28 cellular contexts compared by ENCODE assay signal in the genomic region with DNA sequence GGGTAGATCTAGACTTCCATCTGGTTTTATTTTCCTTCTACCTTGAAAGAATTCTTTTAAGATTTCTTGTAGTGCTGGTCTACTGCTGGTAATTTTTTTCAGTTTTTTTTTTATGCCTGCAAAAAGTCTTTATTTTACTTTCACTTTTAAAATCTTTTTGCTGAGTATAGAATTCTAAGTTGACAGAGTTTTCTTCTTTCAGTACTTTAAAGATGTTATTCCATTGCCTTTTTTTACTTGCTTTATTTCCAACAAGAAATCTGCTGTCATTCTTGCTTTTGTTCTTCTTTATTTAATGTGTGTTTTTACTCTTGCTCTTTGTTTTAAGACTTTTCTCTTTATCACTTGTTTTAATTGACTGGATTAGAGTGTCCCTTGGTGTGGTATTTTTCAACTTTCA.
"Had no signal": no experiment of that assay in that cellular context is flagged by ENCODE, and none has a peak within 500 bp of the region (broad histone marks: within the 10 kb centered on the region; RNA-seq: fewer than 3 reads in every experiment).

No MANE protein-coding gene starts in this region.

- FAIRE-seq: small intestine, urothelium cell line had no signal

- H3K27ac Mint-ChIP-seq: nephron; neural progenitor cell; progenitor cell of endocrine pancreas; stimulated activated effector memory CD8-positive, alpha-beta T cell treated with anti-CD3 and anti-CD28 coated beads, Interleukin-12 subunit alpha, Interleukin-12 subunit beta, amount 100 ng/mL, for 72 hours; stimulated activated naive B cell treated with anti-CD40 and anti-IgM and Interleukin-4, amounts not matched to agents 10 μg/mL and 1 μg/mL and 100 μg/mL, for 72 hours; stimulated activated naive CD8-positive, alpha-beta T cell treated with anti-CD3 and anti-CD28 coated beads, Interleukin-15, Interleukin-2, amounts not matched to agents 100 ng/mL and 50 ng/mL, for 24 hours had no signal

- H3K4me2 ChIP-seq: neural progenitor cell had no signal

- H3K4me3 ChIP-seq: neural progenitor cell, ovary, psoas muscle, right lobe of liver, sigmoid colon, stomach, thoracic aorta, thyroid gland, tibial nerve, upper lobe of left lung, vagina had no signal

- H3K79me2 ChIP-seq: parathyroid adenoma had no signal

- H3K36me3 Mint-ChIP-seq: neural progenitor cell; stimulated activated effector memory CD8-positive, alpha-beta T cell treated with anti-CD3 and anti-CD28 coated beads, Interleukin-12 subunit alpha, Interleukin-12 subunit beta, amount 100 ng/mL, for 72 hours had no signal

- H3K4me3 Mint-ChIP-seq: nephron; neural progenitor cell; stimulated activated effector memory CD8-positive, alpha-beta T cell treated with anti-CD3 and anti-CD28 coated beads, Interleukin-12 subunit alpha, Interleukin-12 subunit beta, amount 100 ng/mL, for 72 hours; stimulated activated naive B cell treated with anti-CD40 and anti-IgM and Interleukin-4, amounts not matched to agents 10 μg/mL and 1 μg/mL and 100 μg/mL, for 72 hours; stimulated activated naive CD8-positive, alpha-beta T cell treated with anti-CD3 and anti-CD28 coated beads, Interleukin-15, Interleukin-2, amounts not matched to agents 100 ng/mL and 50 ng/mL, for 24 hours had no signal

- H2AFZ ChIP-seq: neural progenitor cell, parathyroid adenoma had no signal

- H3K36me3 ChIP-seq: neural progenitor cell, ovary, right lobe of liver, sigmoid colon, stomach, thoracic aorta, thyroid gland, tibial nerve, upper lobe of left lung, vagina had no signal

- H3K27ac ChIP-seq: neural progenitor cell, ovary, parathyroid adenoma, psoas muscle, right lobe of liver, sigmoid colon, stomach, thoracic aorta, thyroid gland, tibial nerve, upper lobe of left lung, vagina had no signal

- DNase-seq: occipital lobe; ovary; posterior cingulate gyrus; psoas muscle; right cardiac atrium; right lobe of liver; sigmoid colon; small intestine; stimulated activated CD4-positive, alpha-beta T cell treated with anti-CD3 and anti-CD28 coated beads, Interleukin-15, amount 100 ng/mL, for 24 hours; stimulated activated CD4-positive, alpha-beta T cell treated with anti-CD3 and anti-CD28 coated beads, Interleukin-2, amount 100 ng/mL, for 24 hours; stimulated activated CD4-positive, alpha-beta T cell treated with anti-CD3 and anti-CD28 coated beads, Interleukin-2, amount 100 ng/mL, for 48 hours; stimulated activated CD4-positive, alpha-beta T cell treated with anti-CD3 and anti-CD28 coated beads, Interleukin-4, amount 100 ng/mL, for 24 hours; stimulated activated naive B cell treated with anti-CD40 and anti-IgM and Interleukin-4, amounts not matched to agents 10 μg/mL and 1 μg/mL and 100 μg/mL, for 72 hours; stimulated activated naive CD4-positive, alpha-beta T cell treated with Interleukin-2 at 50 U/mL for 16 hours; stomach; thyroid gland; trophoblast cell; upper lobe of left lung had no signal

- ATAC-seq: psoas muscle; right cardiac atrium; right lobe of liver; stimulated activated effector memory CD8-positive, alpha-beta T cell treated with anti-CD3 and anti-CD28 coated beads, Interleukin-12 subunit alpha, Interleukin-12 subunit beta, amount 100 ng/mL, for 72 hours; stimulated activated naive B cell treated with anti-CD40 and anti-IgM and Interleukin-4, amounts not matched to agents 10 μg/mL and 1 μg/mL and 100 μg/mL, for 72 hours had no signal

- H3K4me1 Mint-ChIP-seq: nephron, neural progenitor cell had no signal

- H3K4me1 ChIP-seq: neural progenitor cell, parathyroid adenoma, psoas muscle, right lobe of liver, sigmoid colon, stomach, thyroid gland, tibial nerve, upper lobe of left lung, vagina had no signal

- H3K9ac ChIP-seq: neural progenitor cell, parathyroid adenoma had no signal

- H3K27me3 ChIP-seq: neural progenitor cell, ovary, right lobe of liver, sigmoid colon, stomach, thyroid gland, tibial nerve, upper lobe of left lung, vagina had no signal
